Comparison of ENCODE assay signal across 24 cellular contexts in the genomic region with DNA sequence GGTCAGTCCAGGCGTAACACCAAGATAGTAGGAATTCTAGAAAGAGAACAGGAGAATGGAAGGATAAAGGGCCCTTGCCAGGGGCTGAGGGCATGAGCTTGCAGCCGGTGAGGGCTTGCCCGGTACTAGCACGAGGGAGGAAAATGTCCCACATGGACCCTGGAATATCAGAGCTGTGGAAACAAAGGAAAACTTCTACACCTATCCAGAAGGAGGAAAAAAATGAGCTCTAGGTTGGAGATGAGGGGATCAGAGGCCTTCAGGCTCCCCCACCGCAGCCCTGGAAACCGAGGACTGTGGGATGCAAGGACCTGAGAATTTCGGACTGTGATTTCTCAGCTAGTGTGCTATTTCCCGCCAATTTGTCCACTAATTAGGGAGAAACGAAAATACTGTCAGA. TPM values are rescaled to one million over a fixed set of nuclear protein-coding genes. Genes with fewer than 3 reads are reported as not detected.
DNase-seq lines count a peak whose midpoint lies in the region; ATAC-seq and TF ChIP-seq lines count a peak whose summit lies in the region.
"Had no signal": no experiment of that assay in that cellular context is flagged by ENCODE, and none has a peak within 500 bp of the region (broad histone marks: within the 10 kb centered on the region; RNA-seq: fewer than 3 reads in every experiment).

No MANE protein-coding gene starts in this region.

- no peak for TF ChIP-seq CTCF in endodermal cell (conservative IDR thresholded peaks at IDR 0.05)
- TF ChIP-seq CTCF in osteoblast (IDR thresholded peaks at IDR 0.05; ENCODE audit: extremely low read depth, low read depth, low read length), result no peak
- TF ChIP-seq CTCF in sigmoid colon (IDR thresholded peaks at IDR 0.05), result no peak

- intact Hi-C loops in sigmoid colon (cut with DNase I), result no loop called here

- H3K36me3 Mint-ChIP-seq in activated naive CD8-positive, alpha-beta T cell treated with anti-CD3 and anti-CD28 coated beads, Interleukin-2, amount 10 ng/mL, durations not matched to agents 7 days and 5 days, result no peaks in the 10 kb centered on the region
- H3K36me3 Mint-ChIP-seq in activated naive CD8-positive, alpha-beta T cell treated with anti-CD3 and anti-CD28 coated beads for 36 hours, result no peaks in the 10 kb centered on the region
- H3K36me3 Mint-ChIP-seq in endodermal cell (ENCODE audit: low read depth), result no peaks in the 10 kb centered on the region
- H3K36me3 Mint-ChIP-seq: CD14-positive monocyte; CD8-positive, alpha-beta memory T cell had no signal

- no peak overlapping the region for H3K27ac ChIP-seq in endodermal cell (ENCODE audit: low read depth, low read length)
- H3K27ac ChIP-seq in osteoblast (ENCODE audit: low read depth, low read length), result no peak overlapping the region
- no peak overlapping the region for H3K27ac ChIP-seq in sigmoid colon
- H3K27ac ChIP-seq: A549; BLaER1 treated with 17β-estradiol and CSF1 and Interleukin-3, amounts not matched to agents 10 nM and 100 nM; GM23248 had no signal

- no peaks in the 10 kb centered on the region for H3K9me3 ChIP-seq in endodermal cell (ENCODE audit: control insufficient read depth, low read length)
- no peaks in the 10 kb centered on the region for H3K9me3 ChIP-seq in osteoblast (ENCODE audit: low read depth, low read length)
- H3K9me3 ChIP-seq in sigmoid colon, result no peaks in the 10 kb centered on the region
- H3K9me3 ChIP-seq: A549; BE2C; BLaER1 treated with 17β-estradiol and CSF1 and Interleukin-3, amounts not matched to agents 10 nM and 100 nM had no signal

- H3K4me1 Mint-ChIP-seq in activated naive CD8-positive, alpha-beta T cell treated with anti-CD3 and anti-CD28 coated beads, Interleukin-2, amount 10 ng/mL, durations not matched to agents 7 days and 5 days, result no peaks in the 10 kb centered on the region
- no peaks in the 10 kb centered on the region for H3K4me1 Mint-ChIP-seq in activated naive CD8-positive, alpha-beta T cell treated with anti-CD3 and anti-CD28 coated beads for 36 hours
- H3K4me1 Mint-ChIP-seq in endodermal cell, result no peaks in the 10 kb centered on the region
- H3K4me1 Mint-ChIP-seq: CD14-positive monocyte; CD8-positive, alpha-beta memory T cell had no signal

- H3K79me2 ChIP-seq in osteoblast (ENCODE audit: insufficient read depth, low read length), result no peaks in the 10 kb centered on the region

- no peaks in the 10 kb centered on the region for H3K9me3 Mint-ChIP-seq in activated naive CD8-positive, alpha-beta T cell treated with anti-CD3 and anti-CD28 coated beads, Interleukin-2, amount 10 ng/mL, durations not matched to agents 7 days and 5 days
- no peaks in the 10 kb centered on the region for H3K9me3 Mint-ChIP-seq in activated naive CD8-positive, alpha-beta T cell treated with anti-CD3 and anti-CD28 coated beads for 36 hours
- H3K9me3 Mint-ChIP-seq in endodermal cell, result no peaks in the 10 kb centered on the region
- H3K9me3 Mint-ChIP-seq: CD14-positive monocyte; CD4-positive, alpha-beta T cell; CD8-positive, alpha-beta memory T cell had no signal

- no peaks in the 10 kb centered on the region for H3K27me3 Mint-ChIP-seq in activated naive CD8-positive, alpha-beta T cell treated with anti-CD3 and anti-CD28 coated beads, Interleukin-2, amount 10 ng/mL, durations not matched to agents 7 days and 5 days
- H3K27me3 Mint-ChIP-seq in activated naive CD8-positive, alpha-beta T cell treated with anti-CD3 and anti-CD28 coated beads for 36 hours, result peaks cover 12% of the 10 kb centered on the region
- H3K27me3 Mint-ChIP-seq in endodermal cell (ENCODE audit: insufficient read depth), result peaks cover 7% of the 10 kb centered on the region

- H3K27me3 ChIP-seq in endodermal cell (ENCODE audit: control insufficient read depth, insufficient read depth, low read length, poor library complexity, severe bottlenecking) (no peaks in the 10 kb centered on the region), osteoblast (ENCODE audit: insufficient read depth, low read length) (peaks cover 10% of the 10 kb centered on the region), sigmoid colon (no peaks in the 10 kb centered on the region)
- H3K27me3 ChIP-seq: BE2C; BLaER1 treated with 17β-estradiol and CSF1 and Interleukin-3, amounts not matched to agents 10 nM and 100 nM had no signal

- no peak for TF ChIP-seq POLR2A in sigmoid colon (IDR thresholded peaks at IDR 0.05)

- H3K27ac Mint-ChIP-seq in activated naive CD8-positive, alpha-beta T cell treated with anti-CD3 and anti-CD28 coated beads, Interleukin-2, amount 10 ng/mL, durations not matched to agents 7 days and 5 days, result no peak overlapping the region
- no peak overlapping the region for H3K27ac Mint-ChIP-seq in activated naive CD8-positive, alpha-beta T cell treated with anti-CD3 and anti-CD28 coated beads for 36 hours
- H3K27ac Mint-ChIP-seq in endodermal cell, result no peak overlapping the region
- H3K27ac Mint-ChIP-seq: CD14-positive monocyte; CD4-positive, alpha-beta T cell; CD8-positive, alpha-beta memory T cell had no signal

- no peak for ATAC-seq in activated naive CD8-positive, alpha-beta T cell treated with anti-CD3 and anti-CD28 coated beads, Interleukin-2, amount 10 ng/mL, durations not matched to agents 7 days and 5 days (ENCODE audit: low read depth)
- ATAC-seq in HG03196 (IDR thresholded peaks at IDR 0.05; ENCODE audit: unreplicated experiment), result no peak
- ATAC-seq in esophagus mucosa, result no peak
- ATAC-seq: A549, GM12878 had no signal

- no peak for TF ChIP-seq EP300 in sigmoid colon (IDR thresholded peaks at IDR 0.05)

- DNase-seq in activated naive CD8-positive, alpha-beta T cell treated with anti-CD3 and anti-CD28 coated beads, Interleukin-2, amount 10 ng/mL, durations not matched to agents 7 days and 5 days, result peak; percentile 2
- no peak for DNase-seq in activated naive CD8-positive, alpha-beta T cell treated with anti-CD3 and anti-CD28 coated beads for 36 hours
- peak; percentile 7 for DNase-seq in endodermal cell
- DNase-seq in osteoblast (ENCODE audit: insufficient read length, low spot score, missing footprints), result peak; percentile 84
- DNase-seq in sigmoid colon, result peak; percentile 14
- DNase-seq in occipital lobe (lab: John Stamatoyannopoulos, UW), result no peak
- DNase-seq: 8988T; ACHN; AML-193; BE2C; CD8-positive, alpha-beta memory T cell; DMS 273 treated with DMSO at 0.1 percent for 48 hours; DMS79; EL; GDM1; GM23248; HCEC 1CT had no signal

- POLR2A ChIA-PET in activated naive CD8-positive, alpha-beta T cell treated with anti-CD3 and anti-CD28 coated beads, Interleukin-2, amount 10 ng/mL, durations not matched to agents 7 days and 5 days (lab: Charles Lee), result no interaction called here

- no peak overlapping the region for H2AFZ ChIP-seq in osteoblast (ENCODE audit: low read length)
- H2AFZ ChIP-seq: GM23248 had no signal

- H3K4me1 ChIP-seq in endodermal cell (ENCODE audit: control insufficient read depth, insufficient read depth, low read length), result no peaks in the 10 kb centered on the region
- H3K4me1 ChIP-seq in osteoblast (ENCODE audit: insufficient read depth, low read length), result no peaks in the 10 kb centered on the region
- no peaks in the 10 kb centered on the region for H3K4me1 ChIP-seq in sigmoid colon
- H3K4me1 ChIP-seq: A549; BE2C; BLaER1 treated with 17β-estradiol and CSF1 and Interleukin-3, amounts not matched to agents 10 nM and 100 nM had no signal

- H3K36me3 ChIP-seq in endodermal cell (ENCODE audit: control insufficient read depth, insufficient read depth, low read length) (no peaks in the 10 kb centered on the region), osteoblast (ENCODE audit: insufficient read depth, low read length) (no peaks in the 10 kb centered on the region), sigmoid colon (no peaks in the 10 kb centered on the region)
- H3K36me3 ChIP-seq: BE2C; BLaER1 treated with 17β-estradiol and CSF1 and Interleukin-3, amounts not matched to agents 10 nM and 100 nM had no signal

- H3K4me3 ChIP-seq in endodermal cell (ENCODE audit: low read length) (no peak overlapping the region), osteoblast (ENCODE audit: insufficient read depth, low read length) (no peak overlapping the region), sigmoid colon (no peak overlapping the region)
- H3K4me3 ChIP-seq: A549; BLaER1 treated with 17β-estradiol and CSF1 and Interleukin-3, amounts not matched to agents 10 nM and 100 nM; GM12878; GM23248 had no signal

- H3K9ac ChIP-seq in endodermal cell (ENCODE audit: extremely low read depth, low read length, poor library complexity, severe bottlenecking), result no peak overlapping the region
- H3K9ac ChIP-seq: BLaER1 treated with 17β-estradiol and CSF1 and Interleukin-3, amounts not matched to agents 10 nM and 100 nM; GM23248 had no signal

- H3K4me2 ChIP-seq in osteoblast (ENCODE audit: insufficient read depth, low read length), result no peak overlapping the region
- H3K4me2 ChIP-seq: A549; BLaER1 treated with 17β-estradiol and CSF1 and Interleukin-3, amounts not matched to agents 10 nM and 100 nM had no signal

- 78 to 87% methylated on average over 6 to 9 of the region's 9 CpGs for WGBS in endodermal cell (ENCODE audit: insufficient coverage in 1 of 2, insufficient read length in 1 of 2), 2 experiments
- WGBS in sigmoid colon, 2 donors, result 70 to 84% methylated on average over 9 of the region's 9 CpGs

- H4K20me1 ChIP-seq in osteoblast (ENCODE audit: insufficient read depth, low read length), result no peaks in the 10 kb centered on the region
- H4K20me1 ChIP-seq: BLaER1 treated with 17β-estradiol and CSF1 and Interleukin-3, amounts not matched to agents 10 nM and 100 nM had no signal

- no peak overlapping the region for H3K4me3 Mint-ChIP-seq in activated naive CD8-positive, alpha-beta T cell treated with anti-CD3 and anti-CD28 coated beads, Interleukin-2, amount 10 ng/mL, durations not matched to agents 7 days and 5 days
- no peak overlapping the region for H3K4me3 Mint-ChIP-seq in activated naive CD8-positive, alpha-beta T cell treated with anti-CD3 and anti-CD28 coated beads for 36 hours
- H3K4me3 Mint-ChIP-seq in endodermal cell, result no peak overlapping the region
- H3K4me3 Mint-ChIP-seq: CD14-positive monocyte; CD4-positive, alpha-beta T cell; CD8-positive, alpha-beta memory T cell had no signal

RNA-seq across cellular contexts. Expression of a gene that starts 22.1 kb away (rescaled TPM):
- not detected for total RNA-seq in activated naive CD8-positive, alpha-beta T cell treated with anti-CD3 and anti-CD28 coated beads, Interleukin-2, amount 10 ng/mL, durations not matched to agents 7 days and 5 days
- not detected for total RNA-seq in activated naive CD8-positive, alpha-beta T cell treated with anti-CD3 and anti-CD28 coated beads for 36 hours
- total RNA-seq in endodermal cell (not detected), osteoblast (not detected in 2 replicates), sigmoid colon (10 to 100 TPM; 18.4 to 57.8 (median 33.7) TPM), occipital lobe (4.7 TPM), esophagus mucosa (7.8 TPM)
- not detected for polyA plus RNA-seq in endodermal cell (2013, experiment 1 of 2)
- not detected for polyA plus RNA-seq in endodermal cell (2013, experiment 2 of 2)
- polyA plus RNA-seq in sigmoid colon, result 10 to 100 TPM in 1 of 3 donors, 1 to 10 TPM in 2; 2.5 to 26.0 (median 4.8) TPM
- total RNA-seq: CD4-positive, alpha-beta T cell; CD8-positive, alpha-beta memory T cell; GM12878; GM23248 had no signal
- polyA plus RNA-seq: A549; CD14-positive monocyte; CD8-positive, alpha-beta memory T cell; GM12878; GM23248 had no signal

Comparison
In these comparisons a context has a peak if more than half of its experiments do, and no peak if none do; other contexts are left out.
1. DNase-seq: peak in activated naive CD8-positive, alpha-beta T cell treated with anti-CD3 and anti-CD28 coated beads, Interleukin-2, amount 10 ng/mL, durations not matched to agents 7 days and 5 days (single experiment), endodermal cell (single experiment), osteoblast (single experiment) and sigmoid colon (single experiment); none in activated naive CD8-positive, alpha-beta T cell treated with anti-CD3 and anti-CD28 coated beads for 36 hours (single experiment) and occipital lobe (single experiment).